In genomic region chr1:181134543-181135461, GRCh38 we compare ENCODE assay signal across 8 cellular contexts.
A peak's percentile ranks its signal among the peaks of the same experiment; 100 is the strongest.
DNase-seq lines count a peak whose midpoint lies in the region; ATAC-seq and TF ChIP-seq lines count a peak whose summit lies in the region.

No MANE protein-coding gene starts in this region.

- no peak for TF ChIP-seq CTCF in AG04449 (IDR thresholded peaks at IDR 0.05; ENCODE audit: insufficient read depth, low read length, missing control alignments)
- TF ChIP-seq CTCF in GM12875 (IDR thresholded peaks at IDR 0.05; ENCODE audit: borderline replicate concordance, insufficient read depth, low read depth, low read length) = no peak

- no peaks in the 10 kb centered on the region for H3K9me3 ChIP-seq in iPS-20b (ENCODE audit: insufficient read depth, low read depth, low read length)

- peaks cover 2% of the 10 kb centered on the region for H3K27me3 Mint-ChIP-seq in activated naive CD8-positive, alpha-beta T cell

- H3K4me3 Mint-ChIP-seq in activated naive CD8-positive, alpha-beta T cell = peak overlapping the region; percentile 44

- no peak overlapping the region for H3K27ac ChIP-seq in iPS-20b (ENCODE audit: low read length)

- H3K36me3 Mint-ChIP-seq in activated naive CD8-positive, alpha-beta T cell = no peaks in the 10 kb centered on the region

- H3K9ac ChIP-seq in iPS-20b (ENCODE audit: low read depth, low read length) = 0 out of 2 replicates have a peak overlapping the region, but pooled peaks have one; percentile 13

- peak overlapping the region; percentile 64 for H3K27ac Mint-ChIP-seq in activated naive CD8-positive, alpha-beta T cell

- no peaks in the 10 kb centered on the region for H3K36me3 ChIP-seq in iPS-20b (ENCODE audit: insufficient read depth, low read depth, low read length)

- H3K27me3 ChIP-seq in iPS-20b (ENCODE audit: insufficient read depth, low read length) = no peaks in the 10 kb centered on the region; the same call in 1 of the 2 replicates

- H3K4me1 ChIP-seq in iPS-20b (ENCODE audit: insufficient read depth, low read length) = peaks cover 8% of the 10 kb centered on the region; the same call in 1 of the 2 replicates

- CTCF ChIA-PET in AG04449 (lab: Yijun Ruan, JAX) = interaction anchor here (0.6 to 10.0 kb wide), 9 partner anchors 8 to 253 kb away, joined by 3 to 148 read pairs (median 3); partner anchors contain the start of gene IER5

- POLR2A ChIA-PET in AG04449 (lab: Yijun Ruan, JAX) = interaction anchor here (0.6 to 2.9 kb wide), 8 partner anchors 8 to 455 kb away, joined by 3 to 30 read pairs (median 4); partner anchors contain the start of genes IER5 and STX6

- H3K4me3 ChIP-seq in AG04449 (ENCODE audit: low read depth, low read length) (no peak overlapping the region), GM12875 (ENCODE audit: low read depth, low read length) (peak overlapping the region; percentile 42), iPS-20b (ENCODE audit: low read length) (no peak overlapping the region)

- no peaks in the 10 kb centered on the region for H3K9me3 Mint-ChIP-seq in activated naive CD8-positive, alpha-beta T cell (ENCODE audit: low read depth)

- peaks cover 34% of the 10 kb centered on the region for H3K4me1 Mint-ChIP-seq in activated naive CD8-positive, alpha-beta T cell (ENCODE audit: low read depth)

- ATAC-seq in HG02840 (IDR thresholded peaks at IDR 0.05; ENCODE audit: low FRiP score, unreplicated experiment) (peak; percentile 34), HG03025 (IDR thresholded peaks at IDR 0.05; ENCODE audit: low FRiP score, unreplicated experiment) (no peak)
- peak; percentile 80 for ATAC-seq in stimulated activated naive CD8-positive, alpha-beta T cell treated with anti-CD3 and anti-CD28 coated beads, Interleukin-15, Interleukin-2, amounts not matched to agents 100 U/mL and 50 U/mL, for 24 hours

- DNase-seq in AG04449 (ENCODE audit: low read depth, low spot score) (peak; percentile 68), NCI-H446 treated with DMSO at 0.1 percent for 48 hours (lab: John Stamatoyannopoulos, UW) (peak; percentile 60)
- peak; percentile 72 for DNase-seq in stimulated activated naive CD8-positive, alpha-beta T cell treated with anti-CD3 and anti-CD28 coated beads, Interleukin-15, Interleukin-2, amounts not matched to agents 100 U/mL and 50 U/mL, for 24 hours
